In genomic region chr2:111165084-111165483, GRCh38 we compare ENCODE assay signal across 2 cellular contexts.
TF ChIP-seq lines count a peak whose summit lies in the region.

No MANE protein-coding gene starts in this region.

TF ChIP-seq in SK-N-SH, 30 proteins besides CTCF, POLR2A, EP300 and RAD21 (continued from another document):
- TF ChIP-seq MAX (IDR thresholded peaks at IDR 0.05; ENCODE audit: low read depth) (no peak), ZBTB33 (IDR thresholded peaks at IDR 0.05; ENCODE audit: borderline replicate concordance, low read depth) (no peak), MEF2A (IDR thresholded peaks at IDR 0.05; ENCODE audit: borderline replicate concordance, low read depth) (no peak)

TF ChIP-seq in SK-N-SH treated with all-trans-retinoic acid at 6 μM for 48 hours, 23 proteins besides CTCF, POLR2A, EP300 and RAD21 (continued from another document):
- TF ChIP-seq PATZ1 (CRISPR knock-in tag; IDR thresholded peaks at IDR 0.05; ENCODE audit: borderline replicate concordance) (no peak), ZNF70 (CRISPR knock-in tag; IDR thresholded peaks at IDR 0.05) (no peak), TOX (CRISPR knock-in tag; IDR thresholded peaks at IDR 0.05; ENCODE audit: borderline replicate concordance) (no peak), TSHZ2 (CRISPR knock-in tag; IDR thresholded peaks at IDR 0.05) (no peak), ZFP30 (CRISPR knock-in tag; IDR thresholded peaks at IDR 0.05) (no peak), SNAI2 (CRISPR knock-in tag; IDR thresholded peaks at IDR 0.05) (no peak), GLIS3 (CRISPR knock-in tag; IDR thresholded peaks at IDR 0.05) (no peak), OSR1 (CRISPR knock-in tag; IDR thresholded peaks at IDR 0.05) (no peak), ZNF8 (CRISPR knock-in tag; IDR thresholded peaks at IDR 0.05) (no peak), POU6F1 (CRISPR knock-in tag; IDR thresholded peaks at IDR 0.05; ENCODE audit: borderline replicate concordance, low read depth) (no peak)
